ENCODE assay signal across 12 cellular contexts in genomic region chr6:15504040-15504491, GRCh38.
DNase-seq lines count a peak whose midpoint lies in the region; FAIRE-seq and TF ChIP-seq lines count a peak whose summit lies in the region.
"Had no signal": no experiment of that assay in that cellular context is flagged by ENCODE, and none has a peak within 500 bp of the region (broad histone marks: within the 10 kb centered on the region; RNA-seq: fewer than 3 reads in every experiment).

No MANE protein-coding gene starts in this region.

- CTCF ChIA-PET in GM10248 (lab: Yijun Ruan, JAX), result interaction anchor here (1.0 to 1.5 kb wide), 3 partner anchors 12 to 119 kb away, joined by 3 read pairs; no protein-coding TSS in a partner anchor

- H3K4me2 ChIP-seq in astrocyte (ENCODE audit: low read length), result peak overlapping the region; percentile 76

- H3K4me3 Mint-ChIP-seq in astrocyte (ENCODE audit: unreplicated experiment), result no peak overlapping the region
- H3K4me3 Mint-ChIP-seq: activated B cell treated with CpG ODN at 0.5 μM for 24 hours; neural crest cell; stimulated activated naive CD8-positive, alpha-beta T cell treated with anti-CD3 and anti-CD28 coated beads, Interleukin-15, amount 100 ng/mL, for 72 hours had no signal

- peaks cover 97% of the 10 kb centered on the region for H4K20me1 ChIP-seq in astrocyte (ENCODE audit: insufficient read depth, low read length)

- H3K79me2 ChIP-seq in astrocyte (ENCODE audit: insufficient read depth, low read length), result peaks cover 16% of the 10 kb centered on the region

- H3K4me1 ChIP-seq in astrocyte (ENCODE audit: insufficient read depth, low read length) (peaks cover 30% of the 10 kb centered on the region), right atrium auricular region (peaks cover 0 to 57% of the 10 kb centered on the region in 2 donors), rectal smooth muscle tissue (ENCODE audit: control insufficient read depth, insufficient read depth, low read length) (peaks cover 18% of the 10 kb centered on the region)

- H3K9ac ChIP-seq in astrocyte (ENCODE audit: low read length) (peak overlapping the region; percentile 68), rectal smooth muscle tissue (ENCODE audit: low read length) (no peak overlapping the region)

- no peak for DNase-seq in D721Med (ENCODE audit: insufficient read length, low spot score)
- DNase-seq in astrocyte (ENCODE audit: low read depth), result no peak
- peak; percentile 74 for DNase-seq in right atrium auricular region (ENCODE audit: low spot score)
- no peak for DNase-seq in T-helper 2 cell
- DNase-seq in DMS153 (lab: John Stamatoyannopoulos, UW), result no peak
- no peak for DNase-seq in GM10248 (ENCODE audit: extremely low spot score)
- DNase-seq in NCI-H1417 (lab: John Stamatoyannopoulos, UW), result no peak
- DNase-seq: activated B cell treated with CpG ODN at 0.5 μM for 24 hours; effector memory CD4-positive, alpha-beta T cell; stimulated activated naive CD8-positive, alpha-beta T cell treated with anti-CD3 and anti-CD28 coated beads, Interleukin-15, amount 100 ng/mL, for 72 hours had no signal

- peaks cover 35% of the 10 kb centered on the region for H3K4me1 Mint-ChIP-seq in astrocyte (ENCODE audit: low read depth, unreplicated experiment)
- H3K4me1 Mint-ChIP-seq: activated B cell treated with CpG ODN at 0.5 μM for 24 hours had no signal

- no peak overlapping the region for H3K4me3 ChIP-seq in astrocyte (ENCODE audit: insufficient read depth, low read depth, low read length)
- peak overlapping the region in 1 of 2 donors; percentile 36 for H3K4me3 ChIP-seq in right atrium auricular region
- H3K4me3 ChIP-seq in rectal smooth muscle tissue (ENCODE audit: low read length), result no peak overlapping the region

- H3K9me3 Mint-ChIP-seq in astrocyte (ENCODE audit: unreplicated experiment), result no peaks in the 10 kb centered on the region
- H3K9me3 Mint-ChIP-seq: activated B cell treated with CpG ODN at 0.5 μM for 24 hours; neural crest cell; stimulated activated naive CD8-positive, alpha-beta T cell treated with anti-CD3 and anti-CD28 coated beads, Interleukin-15, amount 100 ng/mL, for 72 hours had no signal

- peak overlapping the region; percentile 91 for H3K27ac Mint-ChIP-seq in astrocyte (ENCODE audit: unreplicated experiment)
- H3K27ac Mint-ChIP-seq: activated B cell treated with CpG ODN at 0.5 μM for 24 hours had no signal

- FAIRE-seq in D721Med (lab: Jason Lieb, UNC) (no peak), astrocyte (lab: Jason Lieb, UNC) (no peak)

- H3K36me3 ChIP-seq in astrocyte (ENCODE audit: insufficient read depth, low read length) (peaks cover 10% of the 10 kb centered on the region), right atrium auricular region (peaks cover 15% of the 10 kb centered on the region), rectal smooth muscle tissue (ENCODE audit: control insufficient read depth, insufficient read depth, low read length) (peaks cover 12% of the 10 kb centered on the region)

- H2AFZ ChIP-seq in astrocyte (ENCODE audit: low read depth, low read length), result no peak overlapping the region

- TF ChIP-seq CTCF in D721Med (IDR thresholded peaks at IDR 0.05; ENCODE audit: insufficient read depth, missing control alignments), result peak; percentile 0
- TF ChIP-seq CTCF in astrocyte (IDR thresholded peaks at IDR 0.05; ENCODE audit: insufficient read depth, low read depth, low read length), result no peak
- peak in 1 of 2 donors; percentile 51 for TF ChIP-seq CTCF in right atrium auricular region (IDR thresholded peaks at IDR 0.05)
- TF ChIP-seq CTCF in GM10248 (IDR thresholded peaks at IDR 0.05; ENCODE audit: control extremely low read depth, extremely low read depth, low read depth, missing control alignments), result no peak

- POLR2A ChIA-PET in GM10248 (lab: Yijun Ruan, JAX), result no interaction called here

- H3K27me3 ChIP-seq in astrocyte (ENCODE audit: insufficient read depth, low read length) (no peaks in the 10 kb centered on the region), right atrium auricular region (no peaks in the 10 kb centered on the region), rectal smooth muscle tissue (ENCODE audit: control insufficient read depth, insufficient read depth, low read length) (no peaks in the 10 kb centered on the region)

- peaks cover 40% of the 10 kb centered on the region for H3K36me3 Mint-ChIP-seq in astrocyte (ENCODE audit: low read depth, unreplicated experiment)

- peak overlapping the region; percentile 56 for H3K27ac ChIP-seq in astrocyte (ENCODE audit: low read depth, low read length)
- peak overlapping the region; percentile 87 to 88 for H3K27ac ChIP-seq in right atrium auricular region
- H3K27ac ChIP-seq in rectal smooth muscle tissue (ENCODE audit: low read depth, low read length), result peak overlapping the region; percentile 70

- no peaks in the 10 kb centered on the region for H3K27me3 Mint-ChIP-seq in astrocyte (ENCODE audit: low read depth, unreplicated experiment)
- H3K27me3 Mint-ChIP-seq: activated B cell treated with CpG ODN at 0.5 μM for 24 hours; stimulated activated naive CD8-positive, alpha-beta T cell treated with anti-CD3 and anti-CD28 coated beads, Interleukin-15, amount 100 ng/mL, for 72 hours had no signal

- H3K9me3 ChIP-seq in astrocyte (ENCODE audit: insufficient read depth, low read depth, low read length), result no peaks in the 10 kb centered on the region
- H3K9me3 ChIP-seq in right atrium auricular region, result no peaks in the 10 kb centered on the region
